Comparison of ENCODE assay signal across 8 cellular contexts in the genomic region with DNA sequence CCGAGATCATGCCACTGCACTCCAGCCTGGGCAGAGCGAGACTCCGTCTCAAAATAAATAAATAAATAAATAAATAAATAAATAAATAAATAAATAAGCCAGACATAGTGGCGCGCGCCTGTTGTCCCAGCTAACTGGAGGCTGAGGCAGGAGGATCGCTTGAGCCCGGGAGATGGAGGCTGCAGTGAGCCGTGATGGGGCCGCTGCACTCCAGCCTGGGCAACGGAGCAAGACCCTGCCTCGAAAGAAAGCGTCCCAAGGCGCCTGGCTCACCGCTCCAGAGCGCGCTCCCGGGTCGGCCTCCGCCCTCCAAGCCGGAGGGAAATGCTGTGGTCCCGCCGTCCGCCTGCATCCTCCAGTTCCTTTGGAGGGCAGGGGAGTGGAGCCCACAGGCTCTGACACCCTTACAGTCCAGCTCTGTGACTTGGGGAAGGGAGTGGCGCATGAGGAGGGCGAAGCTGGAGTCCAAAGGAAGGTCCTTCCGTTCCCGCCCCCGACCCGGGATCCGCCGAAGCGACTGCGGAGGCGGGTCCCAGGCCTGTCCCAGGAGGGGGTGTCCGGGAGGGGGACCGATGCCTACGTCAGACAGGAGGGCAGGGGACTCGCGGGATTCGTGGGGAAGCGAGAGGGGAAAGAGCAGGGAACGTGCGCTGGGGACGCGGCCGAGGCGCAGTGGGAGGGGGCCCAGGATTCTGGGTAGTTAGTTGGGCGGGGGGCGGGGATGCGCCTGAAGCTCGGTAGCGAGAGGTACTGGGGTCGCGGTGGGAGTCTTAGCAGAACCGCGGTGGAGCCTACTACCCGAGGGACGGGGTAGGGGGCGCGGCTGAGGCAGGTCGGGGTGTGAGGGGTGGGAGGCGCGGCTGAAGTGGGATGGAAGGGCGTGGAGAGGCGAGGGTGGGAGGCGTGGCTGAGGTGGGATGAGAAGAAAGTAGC. TPM values are rescaled to one million over a fixed set of nuclear protein-coding genes. Genes with fewer than 3 reads are reported as not detected.
DNase-seq lines count a peak whose midpoint lies in the region; ATAC-seq, FAIRE-seq and TF ChIP-seq lines count a peak whose summit lies in the region.

No MANE protein-coding gene starts in this region.

- 7 to 9% methylated on average over 60 to 67 of the region's 67 CpGs for WGBS in pancreas, 2 donors

- no peaks in the 10 kb centered on the region for H3K36me3 Mint-ChIP-seq in activated naive CD4-positive, alpha-beta T cell treated with anti-CD3 and anti-CD28 coated beads for 36 hours (ENCODE audit: low read depth)
- H3K36me3 Mint-ChIP-seq in activated naive CD4-positive, alpha-beta T cell treated with anti-CD3 and anti-CD28 coated beads, Interleukin-2, amount 10 ng/mL, durations not matched to agents 7 days and 5 days, result no peaks in the 10 kb centered on the region
- no peaks in the 10 kb centered on the region for H3K36me3 Mint-ChIP-seq in glutamatergic neuron (ENCODE audit: unreplicated experiment)

- no peak for FAIRE-seq in pancreas (lab: Jason Lieb, UNC)

- peaks cover 0 to 4% (median 0%) of the 10 kb centered on the region in 3 donors for H3K4me1 ChIP-seq in pancreas

- no peaks in the 10 kb centered on the region for H3K27me3 ChIP-seq in pancreas

- no peak for TF ChIP-seq CTCF in glutamatergic neuron (IDR thresholded peaks at IDR 0.05; ENCODE audit: partially characterized antibody, unreplicated experiment)
- no peak for TF ChIP-seq CTCF in pancreas (IDR thresholded peaks at IDR 0.05)

- peak overlapping the region; percentile 18 to 59 (median 41) for H3K4me3 ChIP-seq in pancreas

- ATAC-seq in pancreas (peak; percentile 39 to 78 (median 64)), GM19467 (IDR thresholded peaks at IDR 0.05; ENCODE audit: unreplicated experiment) (no peak)

- H3K27ac Mint-ChIP-seq in activated naive CD4-positive, alpha-beta T cell treated with anti-CD3 and anti-CD28 coated beads for 36 hours, result no peak overlapping the region
- no peak overlapping the region for H3K27ac Mint-ChIP-seq in activated naive CD4-positive, alpha-beta T cell treated with anti-CD3 and anti-CD28 coated beads, Interleukin-2, amount 10 ng/mL, durations not matched to agents 7 days and 5 days
- no peak overlapping the region for H3K27ac Mint-ChIP-seq in glutamatergic neuron (ENCODE audit: unreplicated experiment)

- no peaks in the 10 kb centered on the region for H3K9me3 ChIP-seq in pancreas

- H3K9me3 Mint-ChIP-seq in activated naive CD4-positive, alpha-beta T cell treated with anti-CD3 and anti-CD28 coated beads for 36 hours, result no peaks in the 10 kb centered on the region
- no peaks in the 10 kb centered on the region for H3K9me3 Mint-ChIP-seq in activated naive CD4-positive, alpha-beta T cell treated with anti-CD3 and anti-CD28 coated beads, Interleukin-2, amount 10 ng/mL, durations not matched to agents 7 days and 5 days
- peaks cover 4% of the 10 kb centered on the region for H3K9me3 Mint-ChIP-seq in glutamatergic neuron (ENCODE audit: unreplicated experiment)

- peaks cover 10% of the 10 kb centered on the region for H3K27me3 Mint-ChIP-seq in activated naive CD4-positive, alpha-beta T cell treated with anti-CD3 and anti-CD28 coated beads for 36 hours (ENCODE audit: low read depth)
- peaks cover 57% of the 10 kb centered on the region for H3K27me3 Mint-ChIP-seq in activated naive CD4-positive, alpha-beta T cell treated with anti-CD3 and anti-CD28 coated beads, Interleukin-2, amount 10 ng/mL, durations not matched to agents 7 days and 5 days
- peaks cover 3% of the 10 kb centered on the region for H3K27me3 Mint-ChIP-seq in glutamatergic neuron (ENCODE audit: unreplicated experiment)

- intact Hi-C loops in activated naive CD4-positive, alpha-beta T cell treated with anti-CD3 and anti-CD28 coated beads for 36 hours (cut with micrococcal nuclease), result no loop called here
- intact Hi-C loops in pancreas (cut with DNase I), result no loop called here

- peak; percentile 13 for DNase-seq in activated naive CD4-positive, alpha-beta T cell treated with anti-CD3 and anti-CD28 coated beads for 36 hours
- no peak for DNase-seq in activated naive CD4-positive, alpha-beta T cell treated with anti-CD3 and anti-CD28 coated beads, Interleukin-2, amount 10 ng/mL, durations not matched to agents 7 days and 5 days
- DNase-seq in SW480 (ENCODE audit: low spot score), result peak; percentile 53
- DNase-seq in glutamatergic neuron, result peak; percentile 74
- no peak for DNase-seq in pancreas
- no peak for DNase-seq in NCI-H2107 treated with DMSO at 0.1 percent for 48 hours (lab: John Stamatoyannopoulos, UW; ENCODE audit: unreplicated experiment)
- no peak for DNase-seq in foreskin melanocyte

- no peaks in the 10 kb centered on the region for H3K36me3 ChIP-seq in pancreas

- CTCF ChIA-PET in activated naive CD4-positive, alpha-beta T cell treated with anti-CD3 and anti-CD28 coated beads for 36 hours (lab: Charles Lee), result no interaction called here
- CTCF ChIA-PET in activated naive CD4-positive, alpha-beta T cell treated with anti-CD3 and anti-CD28 coated beads, Interleukin-2, amount 10 ng/mL, durations not matched to agents 7 days and 5 days (lab: Charles Lee), result interaction anchor here (1.0 kb wide), 1 partner anchor 9 kb away, joined by 3 read pairs; a partner anchor contains a TSS

- H3K27ac ChIP-seq in pancreas, result no peak overlapping the region

- H3K4me3 Mint-ChIP-seq in activated naive CD4-positive, alpha-beta T cell treated with anti-CD3 and anti-CD28 coated beads for 36 hours, result peak overlapping the region; percentile 61
- no peak overlapping the region for H3K4me3 Mint-ChIP-seq in activated naive CD4-positive, alpha-beta T cell treated with anti-CD3 and anti-CD28 coated beads, Interleukin-2, amount 10 ng/mL, durations not matched to agents 7 days and 5 days
- peak overlapping the region; percentile 69 for H3K4me3 Mint-ChIP-seq in glutamatergic neuron (ENCODE audit: unreplicated experiment)

- H3K4me1 Mint-ChIP-seq in activated naive CD4-positive, alpha-beta T cell treated with anti-CD3 and anti-CD28 coated beads for 36 hours (ENCODE audit: low read depth), result peaks cover 4% of the 10 kb centered on the region
- H3K4me1 Mint-ChIP-seq in activated naive CD4-positive, alpha-beta T cell treated with anti-CD3 and anti-CD28 coated beads, Interleukin-2, amount 10 ng/mL, durations not matched to agents 7 days and 5 days, result peaks cover 6% of the 10 kb centered on the region
- peaks cover 2% of the 10 kb centered on the region for H3K4me1 Mint-ChIP-seq in glutamatergic neuron (ENCODE audit: low read depth, unreplicated experiment)

RNA-seq across cellular contexts. Expression of a gene that starts 8.4 kb away (rescaled TPM):
- total RNA-seq in activated naive CD4-positive, alpha-beta T cell treated with anti-CD3 and anti-CD28 coated beads for 36 hours, result 10 to 100 TPM; 23.7 to 24.8 TPM
- 27.0 TPM for total RNA-seq in glutamatergic neuron (ENCODE audit: unreplicated experiment)
- total RNA-seq in pancreas, result 10 to 100 TPM in 2 of 6 donors, 1 to 10 TPM in 4; 2.8 to 14.7 (median 6.0) TPM
- polyA plus RNA-seq in pancreas, result 10 to 100 TPM in 1 of 2 donors, 1 to 10 TPM in 1; 7.8 to 10.8 TPM

RNA-seq across cellular contexts. Expression of a gene that starts 26.1 kb away (rescaled TPM):
- 1,000 to 10,000 TPM; 1,579 to 1,628 TPM for total RNA-seq in activated naive CD4-positive, alpha-beta T cell treated with anti-CD3 and anti-CD28 coated beads for 36 hours
- total RNA-seq in glutamatergic neuron (ENCODE audit: unreplicated experiment) (1,286 TPM), pancreas (100 to 1,000 TPM; 479 to 972 (median 684) TPM)
- 100 to 1,000 TPM; 321 to 937 TPM for polyA plus RNA-seq in pancreas

RNA-seq across cellular contexts. Expression of a gene that starts 53.7 kb away (rescaled TPM):
- 100 to 1,000 TPM; 117 to 121 TPM for total RNA-seq in activated naive CD4-positive, alpha-beta T cell treated with anti-CD3 and anti-CD28 coated beads for 36 hours
- 178 TPM for total RNA-seq in glutamatergic neuron (ENCODE audit: unreplicated experiment)
- 10 to 100 TPM in 2 of 6 donors, 1 to 10 TPM in 4; 7.6 to 12.6 (median 8.6) TPM for total RNA-seq in pancreas
- polyA plus RNA-seq in pancreas, result 10 to 100 TPM; 19.2 to 26.1 TPM

Comparison
In these comparisons a context has a peak if more than half of its experiments do, and no peak if none do; other contexts are left out.
1. DNase-seq: peak in activated naive CD4-positive, alpha-beta T cell treated with anti-CD3 and anti-CD28 coated beads for 36 hours (single experiment), SW480 (single experiment) and glutamatergic neuron (single experiment); none in activated naive CD4-positive, alpha-beta T cell treated with anti-CD3 and anti-CD28 coated beads, Interleukin-2, amount 10 ng/mL, durations not matched to agents 7 days and 5 days (single experiment), pancreas (0 of 6), NCI-H2107 treated with DMSO at 0.1 percent for 48 hours (single experiment) and foreskin melanocyte (single experiment).
2. RNA of a gene that starts 53.7 kb away (total RNA-seq): 178 TPM in glutamatergic neuron (single experiment) and 117 to 121 TPM in activated naive CD4-positive, alpha-beta T cell treated with anti-CD3 and anti-CD28 coated beads for 36 hours; 7.6 to 12.6 TPM in pancreas; every median in the first group is over 4 times any median in the second.